ENCODE assay signal across 17 cellular contexts in genomic region chr22:43889366-43890253, GRCh38. TPM values are rescaled to one million over a fixed set of nuclear protein-coding genes. Genes with fewer than 3 reads are reported as not detected.
A peak's percentile ranks its signal among the peaks of the same experiment; 100 is the strongest.
DNase-seq lines count a peak whose midpoint lies in the region; ATAC-seq and TF ChIP-seq lines count a peak whose summit lies in the region.
"Had no signal": no experiment of that assay in that cellular context is flagged by ENCODE, and none has a peak within 500 bp of the region (broad histone marks: within the 10 kb centered on the region; RNA-seq: fewer than 3 reads in every experiment).

No MANE protein-coding gene starts in this region.

- H3K36me3 ChIP-seq in brain microvascular endothelial cell (replicated peaks) (no peaks in the 10 kb centered on the region), kidney epithelial cell (ENCODE audit: control insufficient read depth, insufficient read depth, low read length) (no peaks in the 10 kb centered on the region), HAP-1 (replicated peaks) (no peaks in the 10 kb centered on the region)
- H3K36me3 ChIP-seq: gastrocnemius medialis, lower lobe of right lung, SJCRH30 had no signal

- no peak overlapping the region for H3K4me3 ChIP-seq in brain microvascular endothelial cell (ENCODE audit: low read depth, low read length)
- no peak overlapping the region for H3K4me3 ChIP-seq in kidney epithelial cell (ENCODE audit: low read depth, low read length)
- no peak overlapping the region for H3K4me3 ChIP-seq in HAP-1
- H3K4me3 ChIP-seq: gastrocnemius medialis, lower lobe of right lung, SJCRH30 had no signal

- no peaks in the 10 kb centered on the region for H3K9me3 Mint-ChIP-seq in HFFc6
- H3K9me3 Mint-ChIP-seq: CD4-positive, alpha-beta T cell had no signal

- in situ Hi-C loops in brain microvascular endothelial cell (cut with HindIII; ENCODE audit: low pct_ligation_motif_present, low sequenced_read_pairs) (no loop called here), HAP-1 (cut with MboI; ENCODE audit: low sequenced_read_pairs) (no loop called here)

- H3K27ac ChIP-seq in brain microvascular endothelial cell = no peak overlapping the region
- H3K27ac ChIP-seq: gastrocnemius medialis, lower lobe of right lung, SJCRH30 had no signal

- H3K4me1 ChIP-seq in HAP-1 = no peaks in the 10 kb centered on the region
- H3K4me1 ChIP-seq: gastrocnemius medialis, SJCRH30 had no signal

- H3K27ac Mint-ChIP-seq in HFFc6 = no peak overlapping the region
- H3K27ac Mint-ChIP-seq: activated CD4-positive, alpha-beta T cell treated with anti-CD3 and anti-CD28 coated beads for 36 hours; CD4-positive, alpha-beta T cell had no signal

- H3K27me3 Mint-ChIP-seq in HFFc6 (ENCODE audit: insufficient read depth) = peaks cover 14% of the 10 kb centered on the region

- no peaks in the 10 kb centered on the region for H3K36me3 Mint-ChIP-seq in HFFc6 (ENCODE audit: low read depth)

- no peaks in the 10 kb centered on the region for H3K9me3 ChIP-seq in HAP-1
- H3K9me3 ChIP-seq: gastrocnemius medialis, lower lobe of right lung, SJCRH30 had no signal

- TF ChIP-seq CTCF in HFFc6 (IDR thresholded peaks at IDR 0.05) (peak; percentile 52), brain microvascular endothelial cell (IDR thresholded peaks at IDR 0.05; ENCODE audit: low read depth, low read length, missing control alignments) (peak; percentile 50), kidney epithelial cell (IDR thresholded peaks at IDR 0.05; ENCODE audit: insufficient read depth, low read length, poor library complexity, severe bottlenecking) (peak; percentile 9)

- H3K27me3 ChIP-seq in brain microvascular endothelial cell (replicated peaks) (peaks cover 35% of the 10 kb centered on the region), kidney epithelial cell (ENCODE audit: control insufficient read depth, insufficient read depth, low read length) (peaks cover 55% of the 10 kb centered on the region), HAP-1 (ENCODE audit: low read depth) (peaks cover 30% of the 10 kb centered on the region)

- ATAC-seq in HG03457 (IDR thresholded peaks at IDR 0.05; ENCODE audit: unreplicated experiment) = no peak
- no peak for ATAC-seq in esophagus mucosa
- no peak for ATAC-seq in GM19023 (IDR thresholded peaks at IDR 0.05; ENCODE audit: unreplicated experiment)
- ATAC-seq: activated CD4-positive, alpha-beta T cell treated with anti-CD3 and anti-CD28 coated beads for 36 hours; gastrocnemius medialis; lower lobe of right lung had no signal

- H3K4me1 Mint-ChIP-seq in HFFc6 (ENCODE audit: low read depth) = peaks cover 7% of the 10 kb centered on the region
- H3K4me1 Mint-ChIP-seq: activated CD4-positive, alpha-beta T cell treated with anti-CD3 and anti-CD28 coated beads for 36 hours had no signal

- no peak overlapping the region for H3K4me3 Mint-ChIP-seq in HFFc6
- H3K4me3 Mint-ChIP-seq: activated CD4-positive, alpha-beta T cell treated with anti-CD3 and anti-CD28 coated beads for 36 hours; CD4-positive, alpha-beta T cell had no signal

- DNase-seq in AG08396 (ENCODE audit: low spot score) (peak; percentile 60), HFFc6 (peak; percentile 43), brain microvascular endothelial cell (no peak), kidney epithelial cell (ENCODE audit: low read depth) (no peak), HAP-1 (ENCODE audit: low spot score in 2 of 2) (no peak)
- DNase-seq: activated CD4-positive, alpha-beta T cell treated with anti-CD3 and anti-CD28 coated beads for 36 hours; CD4-positive, alpha-beta T cell; central memory CD4-positive, alpha-beta T cell; lower lobe of right lung; MM.1S; occipital lobe; SJCRH30 had no signal

RNA-seq across cellular contexts. Expression of gene PNPLA5, which starts 2.2 kb away (rescaled TPM):
- not detected for total RNA-seq in HFFc6 (2021; fragmentation: NEBNext Ultra II Directional; extraction: Animal tissue kit (Norgen Biotek cat#: 25700))
- not detected in 2 replicates for total RNA-seq in kidney epithelial cell
- total RNA-seq in esophagus mucosa = not detected
- total RNA-seq: activated CD4-positive, alpha-beta T cell treated with anti-CD3 and anti-CD28 coated beads for 36 hours; CD4-positive, alpha-beta T cell; gastrocnemius medialis; lower lobe of right lung; NCI-H460; occipital lobe; SJCRH30 had no signal

RNA-seq across cellular contexts. Expression of gene SULT4A1, which starts 27.3 kb away (rescaled TPM):
- total RNA-seq in HFFc6 (2021; fragmentation: NEBNext Ultra II Directional; extraction: Animal tissue kit (Norgen Biotek cat#: 25700)) = not detected
- total RNA-seq in kidney epithelial cell (1.4 and 1.8 TPM in 2 replicates), esophagus mucosa (not detected)
- total RNA-seq: CD4-positive, alpha-beta T cell; gastrocnemius medialis; lower lobe of right lung; NCI-H460; SJCRH30 had no signal

RNA-seq across cellular contexts. Expression of gene PNPLA3, which starts 34.0 kb away (rescaled TPM):
- total RNA-seq in HFFc6 (2021; fragmentation: NEBNext Ultra II Directional; extraction: Animal tissue kit (Norgen Biotek cat#: 25700)) = 1 to 10 TPM; 3.0 to 6.5 (median 3.4) TPM
- total RNA-seq in kidney epithelial cell = 5.2 and 6.9 TPM in 2 replicates
- total RNA-seq in esophagus mucosa = 1.3 TPM
- total RNA-seq: CD4-positive, alpha-beta T cell had no signal

Comparison
In these comparisons a context has a peak if more than half of its experiments do, and no peak if none do; other contexts are left out.
1. DNase-seq: peak in AG08396 (single experiment) and HFFc6 (single experiment); none in brain microvascular endothelial cell (single experiment), kidney epithelial cell (single experiment) and HAP-1 (0 of 2).
2. Peak in every context shown above with its lines, with median percentiles within 50 percentile points of each other: CTCF ChIP-seq.